In genomic region chr11:46617451-46618314, GRCh38 we compare ENCODE assay signal across 8 cellular contexts. TPM values are rescaled to one million over a fixed set of nuclear protein-coding genes. Genes with fewer than 3 reads are reported as not detected.
DNase-seq lines count a peak whose midpoint lies in the region; ATAC-seq and TF ChIP-seq lines count a peak whose summit lies in the region.

Gene ATG13 (plus strand): TSS chr11:46617553. CDS start chr11:46644292, 26,739 bp downstream.

- H3K27me3 Mint-ChIP-seq in activated naive CD8-positive, alpha-beta T cell treated with anti-CD3 and anti-CD28 coated beads, Interleukin-2, amount 50 U/mL, for 24 hours = no peaks in the 10 kb centered on the region
- H3K27me3 Mint-ChIP-seq in type B pancreatic cell = no peaks in the 10 kb centered on the region

- peak; percentile 47 for ATAC-seq in activated naive CD8-positive, alpha-beta T cell treated with anti-CD3 and anti-CD28 coated beads, Interleukin-2, amount 50 U/mL, for 24 hours
- ATAC-seq in heart left ventricle = peak; percentile 78 to 93 (median 87)

- H3K4me2 ChIP-seq in MM.1S (ENCODE audit: low read depth, low read length) = peak within 1 kb of the TSS; percentile 71

- no peaks in the 10 kb centered on the region for H3K27me3 ChIP-seq in MM.1S (replicated peaks; ENCODE audit: insufficient read depth, low read length)
- no peaks in the 10 kb centered on the region for H3K27me3 ChIP-seq in heart left ventricle

- H3F3A ChIP-seq in MM.1S (ENCODE audit: insufficient read depth, low read length) = 0 out of 2 replicates have a peak, but pooled peaks cover 7% of the 10 kb centered on the region

- 1% methylated on average over 52 of the region's 52 CpGs for WGBS in heart left ventricle, 4 donors

- no peaks in the 10 kb centered on the region for H3K36me3 ChIP-seq in MM.1S (replicated peaks; ENCODE audit: insufficient read depth, low read length)
- H3K36me3 ChIP-seq in heart left ventricle = peaks cover 0 to 27% (median 21%) of the 10 kb centered on the region in 9 donors

- TF ChIP-seq CTCF in MM.1S (IDR thresholded peaks at IDR 0.05; ENCODE audit: low read length) (peak; percentile 79), heart left ventricle (IDR thresholded peaks at IDR 0.05) (peak; percentile 62 to 88 (median 73)), type B pancreatic cell (conservative IDR thresholded peaks at IDR 0.05) (peak; percentile 82)

- peak; percentile 67 for DNase-seq in HCEC 1CT
- peak; percentile 76 for DNase-seq in MM.1S
- peak; percentile 80 for DNase-seq in SW480 (ENCODE audit: low spot score)
- DNase-seq in activated naive CD8-positive, alpha-beta T cell treated with anti-CD3 and anti-CD28 coated beads, Interleukin-2, amount 50 U/mL, for 24 hours = peak; percentile 86
- peak; percentile 70 to 87 (median 75) for DNase-seq in heart left ventricle
- peak; percentile 48 to 96 (median 78) for DNase-seq in posterior cingulate gyrus
- DNase-seq in type B pancreatic cell (ENCODE audit: extremely low spot score, unreplicated experiment) = peak; percentile 86

- peak within 1 kb of the TSS; percentile 84 for H3K4me3 ChIP-seq in GM08714 (ENCODE audit: low read length)
- peak within 1 kb of the TSS; percentile 93 for H3K4me3 ChIP-seq in MM.1S (ENCODE audit: low read length)
- peak within 1 kb of the TSS; percentile 67 to 99 (median 92) for H3K4me3 ChIP-seq in heart left ventricle

- peak within 1 kb of the TSS; percentile 100 for H3K27ac Mint-ChIP-seq in activated naive CD8-positive, alpha-beta T cell treated with anti-CD3 and anti-CD28 coated beads, Interleukin-2, amount 50 U/mL, for 24 hours
- H3K27ac Mint-ChIP-seq in type B pancreatic cell = peak within 1 kb of the TSS; percentile 99

- no peak for TF ChIP-seq POLR2A in heart left ventricle (IDR thresholded peaks at IDR 0.05)

- H3K9me3 Mint-ChIP-seq in activated naive CD8-positive, alpha-beta T cell treated with anti-CD3 and anti-CD28 coated beads, Interleukin-2, amount 50 U/mL, for 24 hours = no peaks in the 10 kb centered on the region
- no peaks in the 10 kb centered on the region for H3K9me3 Mint-ChIP-seq in type B pancreatic cell

- peak within 1 kb of the TSS; percentile 96 for H3K9ac ChIP-seq in MM.1S (ENCODE audit: low read length)

- intact Hi-C loops in heart left ventricle (cut with DNase I) = loop anchor here in 9 of 10 donors (2.0 to 10.0 kb wide), 8 partner anchors 23 to 233 kb away; partner anchors contain the start of genes CHRM4 (in 4 of the 9), MDK (in 3 of the 9), ARHGAP1 (in 2 of the 9) and ZNF408 (in 2 of the 9)
- intact Hi-C loops in posterior cingulate gyrus (cut with DNase I) = loop anchor here (1.0 kb wide), 1 partner anchor 23 kb away; the partner anchor contains the start of gene AMBRA1

- H3K4me1 ChIP-seq in MM.1S (ENCODE audit: low read length) = peaks cover 9% of the 10 kb centered on the region; the same call in 1 of the 2 replicates
- H3K4me1 ChIP-seq in heart left ventricle = peaks cover 0 to 46% (median 20%) of the 10 kb centered on the region in 12 donors

- H3K4me3 Mint-ChIP-seq in activated naive CD8-positive, alpha-beta T cell treated with anti-CD3 and anti-CD28 coated beads, Interleukin-2, amount 50 U/mL, for 24 hours = peak within 1 kb of the TSS; percentile 99
- H3K4me3 Mint-ChIP-seq in type B pancreatic cell = peak within 1 kb of the TSS; percentile 96

- no peaks in the 10 kb centered on the region for H3K9me2 ChIP-seq in MM.1S (replicated peaks; ENCODE audit: insufficient read depth, low read length)

- peaks cover 56% of the 10 kb centered on the region for H3K79me2 ChIP-seq in MM.1S (ENCODE audit: low read length)

- peaks cover 36% of the 10 kb centered on the region for H3K4me1 Mint-ChIP-seq in activated naive CD8-positive, alpha-beta T cell treated with anti-CD3 and anti-CD28 coated beads, Interleukin-2, amount 50 U/mL, for 24 hours
- H3K4me1 Mint-ChIP-seq in type B pancreatic cell (ENCODE audit: unreplicated experiment) = peaks cover 27% of the 10 kb centered on the region

- no peaks in the 10 kb centered on the region for H3K9me3 ChIP-seq in MM.1S (replicated peaks; ENCODE audit: insufficient read depth, low read length)
- H3K9me3 ChIP-seq in heart left ventricle = no peaks in the 10 kb centered on the region

- H3K27ac ChIP-seq in MM.1S (ENCODE audit: low read length) = peak within 1 kb of the TSS; percentile 86
- peak within 1 kb of the TSS; percentile 85 to 97 (median 92) for H3K27ac ChIP-seq in heart left ventricle

- peaks cover 6% of the 10 kb centered on the region for H3K36me3 Mint-ChIP-seq in activated naive CD8-positive, alpha-beta T cell treated with anti-CD3 and anti-CD28 coated beads, Interleukin-2, amount 50 U/mL, for 24 hours (ENCODE audit: low read depth)
- H3K36me3 Mint-ChIP-seq in type B pancreatic cell = peaks cover 14% of the 10 kb centered on the region

- peak within 1 kb of the TSS; percentile 85 for H2AFZ ChIP-seq in MM.1S (ENCODE audit: low read length)

- no peaks in the 10 kb centered on the region for H4K20me1 ChIP-seq in MM.1S (ENCODE audit: insufficient read depth, low read length)

RNA-seq across cellular contexts. Expression of gene ATG13, which starts in this region (rescaled TPM):
- total RNA-seq in heart left ventricle (10 to 100 TPM; 38.8 to 74.8 (median 48.7) TPM), type B pancreatic cell (ENCODE audit: low replicate concordance) (67.3 and 67.7 TPM in 2 replicates)
- polyA plus RNA-seq in heart left ventricle = 10 to 100 TPM; 26.7 to 50.7 TPM

Comparison
In these comparisons a context has a peak if more than half of its experiments do, and no peak if none do; other contexts are left out.
1. Peak in every context shown above with its lines: DNase-seq, ATAC-seq, H3K4me3 ChIP-seq and H3K27ac ChIP-seq.